8 cellular contexts compared by ENCODE assay signal in the genomic region with DNA sequence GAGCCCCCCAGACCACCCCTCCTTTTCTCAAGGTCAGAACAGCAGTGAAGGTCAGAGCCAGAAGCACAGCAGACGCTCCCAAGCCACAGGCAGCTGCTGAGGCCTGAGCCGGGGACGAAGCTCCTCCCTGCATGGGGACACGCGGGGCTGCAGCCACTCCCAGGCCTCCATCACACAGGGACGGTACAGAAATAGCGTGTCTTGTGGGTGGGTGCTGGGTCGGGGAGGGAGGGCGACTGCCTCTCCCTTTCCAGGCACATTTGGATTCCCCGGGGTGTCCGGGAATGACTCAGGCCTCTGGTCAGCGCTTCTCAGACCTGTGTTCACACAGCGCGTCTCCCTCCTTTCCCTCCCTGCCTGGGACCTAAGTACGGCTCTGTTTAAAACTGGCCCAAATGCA. TPM values are rescaled to one million over a fixed set of nuclear protein-coding genes. Genes with fewer than 3 reads are reported as not detected.
DNase-seq lines count a peak whose midpoint lies in the region; ATAC-seq and TF ChIP-seq lines count a peak whose summit lies in the region.

No MANE protein-coding gene starts in this region.

- H3K27me3 ChIP-seq in BE2C (no peaks in the 10 kb centered on the region), right cardiac atrium (ENCODE audit: control insufficient read depth, insufficient read depth) (no peaks in the 10 kb centered on the region)

- H3K27ac ChIP-seq in right cardiac atrium (ENCODE audit: low read length), result peak overlapping the region; percentile 60

- DNase-seq in BE2C (peak; percentile 89), right cardiac atrium (peak; percentile 91 to 93 (median 92)), NCI-H446 (lab: John Stamatoyannopoulos, UW) (no peak), NCI-H1436 treated with DMSO at 0.1 percent for 48 hours (lab: John Stamatoyannopoulos, UW) (no peak)
- peak; percentile 23 for DNase-seq in activated naive CD8-positive, alpha-beta T cell treated with anti-CD3 and anti-CD28 coated beads, Interleukin-2, amount 10 ng/mL, durations not matched to agents 7 days and 5 days
- no peak for DNase-seq in stimulated activated effector memory CD8-positive, alpha-beta T cell treated with anti-CD3 and anti-CD28 coated beads, Interleukin-12 subunit alpha, Interleukin-12 subunit beta, amount 100 ng/mL, for 72 hours (ENCODE audit: low spot score in 2 of 2)
- DNase-seq in activated CD8-positive, alpha-beta memory T cell treated with anti-CD3 and anti-CD28 coated beads, Interleukin-2, amount 50 U/mL, for 4 hours, result no peak

- peaks cover 2% of the 10 kb centered on the region; the same call in 1 of the 2 replicates for H3K36me3 ChIP-seq in BE2C

- ATAC-seq in HG02852 (IDR thresholded peaks at IDR 0.05; ENCODE audit: unreplicated experiment) (peak; percentile 59), right cardiac atrium (peak; percentile 93)
- ATAC-seq in activated naive CD8-positive, alpha-beta T cell treated with anti-CD3 and anti-CD28 coated beads, Interleukin-2, amount 10 ng/mL, durations not matched to agents 7 days and 5 days (ENCODE audit: low read depth), result no peak
- ATAC-seq in stimulated activated effector memory CD8-positive, alpha-beta T cell treated with anti-CD3 and anti-CD28 coated beads, Interleukin-12 subunit alpha, Interleukin-12 subunit beta, amount 100 ng/mL, for 72 hours, result peak; percentile 53

- 32% methylated on average over 15 of the region's 15 CpGs for WGBS in right cardiac atrium

- H3K4me3 ChIP-seq in BE2C (ENCODE audit: low read depth, low read length) (no peak overlapping the region), right cardiac atrium (ENCODE audit: low read length) (no peak overlapping the region)

- no peak overlapping the region for H3K4me3 Mint-ChIP-seq in activated naive CD8-positive, alpha-beta T cell treated with anti-CD3 and anti-CD28 coated beads, Interleukin-2, amount 10 ng/mL, durations not matched to agents 7 days and 5 days
- H3K4me3 Mint-ChIP-seq in stimulated activated effector memory CD8-positive, alpha-beta T cell treated with anti-CD3 and anti-CD28 coated beads, Interleukin-12 subunit alpha, Interleukin-12 subunit beta, amount 100 ng/mL, for 72 hours, result no peak overlapping the region

- H3K27me3 Mint-ChIP-seq in activated naive CD8-positive, alpha-beta T cell treated with anti-CD3 and anti-CD28 coated beads, Interleukin-2, amount 10 ng/mL, durations not matched to agents 7 days and 5 days, result no peaks in the 10 kb centered on the region

- peaks cover 7% of the 10 kb centered on the region for H3K9me3 Mint-ChIP-seq in activated naive CD8-positive, alpha-beta T cell treated with anti-CD3 and anti-CD28 coated beads, Interleukin-2, amount 10 ng/mL, durations not matched to agents 7 days and 5 days
- H3K9me3 Mint-ChIP-seq in stimulated activated effector memory CD8-positive, alpha-beta T cell treated with anti-CD3 and anti-CD28 coated beads, Interleukin-12 subunit alpha, Interleukin-12 subunit beta, amount 100 ng/mL, for 72 hours, result no peaks in the 10 kb centered on the region

- peaks cover 14% of the 10 kb centered on the region for H3K36me3 Mint-ChIP-seq in activated naive CD8-positive, alpha-beta T cell treated with anti-CD3 and anti-CD28 coated beads, Interleukin-2, amount 10 ng/mL, durations not matched to agents 7 days and 5 days
- peaks cover 37% of the 10 kb centered on the region for H3K36me3 Mint-ChIP-seq in stimulated activated effector memory CD8-positive, alpha-beta T cell treated with anti-CD3 and anti-CD28 coated beads, Interleukin-12 subunit alpha, Interleukin-12 subunit beta, amount 100 ng/mL, for 72 hours

- intact Hi-C loops in right cardiac atrium (cut with DNase I), result no loop called here

- POLR2A ChIA-PET in activated naive CD8-positive, alpha-beta T cell treated with anti-CD3 and anti-CD28 coated beads, Interleukin-2, amount 10 ng/mL, durations not matched to agents 7 days and 5 days (lab: Charles Lee), result no interaction called here

- H3K27ac Mint-ChIP-seq in activated naive CD8-positive, alpha-beta T cell treated with anti-CD3 and anti-CD28 coated beads, Interleukin-2, amount 10 ng/mL, durations not matched to agents 7 days and 5 days, result no peak overlapping the region
- no peak overlapping the region for H3K27ac Mint-ChIP-seq in stimulated activated effector memory CD8-positive, alpha-beta T cell treated with anti-CD3 and anti-CD28 coated beads, Interleukin-12 subunit alpha, Interleukin-12 subunit beta, amount 100 ng/mL, for 72 hours

- H3K4me1 Mint-ChIP-seq in activated naive CD8-positive, alpha-beta T cell treated with anti-CD3 and anti-CD28 coated beads, Interleukin-2, amount 10 ng/mL, durations not matched to agents 7 days and 5 days, result peaks cover 9% of the 10 kb centered on the region
- peaks cover 64% of the 10 kb centered on the region for H3K4me1 Mint-ChIP-seq in stimulated activated effector memory CD8-positive, alpha-beta T cell treated with anti-CD3 and anti-CD28 coated beads, Interleukin-12 subunit alpha, Interleukin-12 subunit beta, amount 100 ng/mL, for 72 hours

- TF ChIP-seq CTCF in BE2C (IDR thresholded peaks at IDR 0.05; ENCODE audit: low read depth, low read length), result no peak

- H3K4me1 ChIP-seq in BE2C (peaks cover 24% of the 10 kb centered on the region), right cardiac atrium (ENCODE audit: control insufficient read depth, insufficient read depth, low read length) (peaks cover 4% of the 10 kb centered on the region)

- no peaks in the 10 kb centered on the region for H3K9me3 ChIP-seq in BE2C
- no peaks in the 10 kb centered on the region for H3K9me3 ChIP-seq in right cardiac atrium (ENCODE audit: control insufficient read depth, low read length)

RNA-seq across cellular contexts. Expression of a gene that starts 33.2 kb away (rescaled TPM):
- polyA plus RNA-seq in BE2C (2012; ENCODE audit: insufficient read depth, insufficient read length, low read depth), result 5.1 TPM
- total RNA-seq in activated naive CD8-positive, alpha-beta T cell treated with anti-CD3 and anti-CD28 coated beads, Interleukin-2, amount 10 ng/mL, durations not matched to agents 7 days and 5 days, result 10 to 100 TPM; 65.6 to 73.9 TPM
- total RNA-seq in right cardiac atrium, result 10 to 100 TPM in 3 of 4 donors, 1 to 10 TPM in 1; 9.4 to 15.5 (median 11.8) TPM
- polyA plus RNA-seq in right cardiac atrium, result 7.4 TPM

Comparison
In these comparisons a context has a peak if more than half of its experiments do, and no peak if none do; other contexts are left out.
1. DNase-seq: peak in BE2C (single experiment), activated naive CD8-positive, alpha-beta T cell treated with anti-CD3 and anti-CD28 coated beads, Interleukin-2, amount 10 ng/mL, durations not matched to agents 7 days and 5 days (single experiment) and right cardiac atrium (3 of 3); none in stimulated activated effector memory CD8-positive, alpha-beta T cell treated with anti-CD3 and anti-CD28 coated beads, Interleukin-12 subunit alpha, Interleukin-12 subunit beta, amount 100 ng/mL, for 72 hours (0 of 2), activated CD8-positive, alpha-beta memory T cell treated with anti-CD3 and anti-CD28 coated beads, Interleukin-2, amount 50 U/mL, for 4 hours (single experiment), NCI-H446 (0 of 2) and NCI-H1436 treated with DMSO at 0.1 percent for 48 hours (single experiment).
2. RNA of a gene that starts 33.2 kb away (total RNA-seq): 65.6 to 73.9 TPM in activated naive CD8-positive, alpha-beta T cell treated with anti-CD3 and anti-CD28 coated beads, Interleukin-2, amount 10 ng/mL, durations not matched to agents 7 days and 5 days; 9.4 to 15.5 TPM in right cardiac atrium; every median in the first group is over 4 times any median in the second.